ENCODE assay signal across 14 cellular contexts in genomic region chr11:70323811-70324210, GRCh38. TPM values are rescaled to one million over a fixed set of nuclear protein-coding genes. Genes with fewer than 3 reads are reported as not detected.
DNase-seq lines count a peak whose midpoint lies in the region; ATAC-seq lines count a peak whose summit lies in the region.
"Had no signal": no experiment of that assay in that cellular context is flagged by ENCODE, and none has a peak within 500 bp of the region (broad histone marks: within the 10 kb centered on the region; RNA-seq: fewer than 3 reads in every experiment).

No MANE protein-coding gene starts in this region.

- CTCF ChIA-PET in activated CD8-positive, alpha-beta memory T cell treated with anti-CD3 and anti-CD28 coated beads, Interleukin-2, amount 10 ng/mL, durations not matched to agents 7 days and 5 days (lab: Charles Lee): no interaction called here

- no peaks in the 10 kb centered on the region for H3K9me3 Mint-ChIP-seq in activated CD8-positive, alpha-beta memory T cell treated with anti-CD3 and anti-CD28 coated beads, Interleukin-2, amount 10 ng/mL, durations not matched to agents 7 days and 5 days (ENCODE audit: low read depth)
- H3K9me3 Mint-ChIP-seq in stimulated activated effector memory CD8-positive, alpha-beta T cell treated with anti-CD3 and anti-CD28 coated beads, Interleukin-12 subunit alpha, Interleukin-12 subunit beta, amount 100 ng/mL, for 72 hours: no peaks in the 10 kb centered on the region
- H3K9me3 Mint-ChIP-seq: activated naive CD8-positive, alpha-beta T cell treated with anti-CD3 and anti-CD28 coated beads for 36 hours had no signal

- peak; percentile 37 for DNase-seq in activated CD8-positive, alpha-beta memory T cell treated with anti-CD3 and anti-CD28 coated beads, Interleukin-2, amount 50 U/mL, for 48 hours
- DNase-seq in activated CD8-positive, alpha-beta memory T cell treated with anti-CD3 and anti-CD28 coated beads, Interleukin-2, amount 10 ng/mL, durations not matched to agents 7 days and 5 days: no peak
- DNase-seq in amniotic epithelial cell (ENCODE audit: low read depth): peak; percentile 44
- DNase-seq in iris pigment epithelial cell (ENCODE audit: low read depth): peak; percentile 44
- no peak for DNase-seq in stimulated activated effector memory CD8-positive, alpha-beta T cell treated with anti-CD3 and anti-CD28 coated beads, Interleukin-12 subunit alpha, Interleukin-12 subunit beta, amount 100 ng/mL, for 72 hours (ENCODE audit: low spot score in 2 of 2)
- DNase-seq in T-helper 1 cell: no peak
- DNase-seq in AML-193 (lab: John Stamatoyannopoulos, UW): no peak
- DNase-seq: activated naive CD8-positive, alpha-beta T cell treated with anti-CD3 and anti-CD28 coated beads for 36 hours; mesendoderm; NCI-H2029; transverse colon had no signal

- H3K27ac Mint-ChIP-seq in activated CD8-positive, alpha-beta memory T cell treated with anti-CD3 and anti-CD28 coated beads, Interleukin-2, amount 10 ng/mL, durations not matched to agents 7 days and 5 days: no peak overlapping the region
- H3K27ac Mint-ChIP-seq in stimulated activated effector memory CD8-positive, alpha-beta T cell treated with anti-CD3 and anti-CD28 coated beads, Interleukin-12 subunit alpha, Interleukin-12 subunit beta, amount 100 ng/mL, for 72 hours: peak overlapping the region; percentile 75
- H3K27ac Mint-ChIP-seq: activated naive CD8-positive, alpha-beta T cell treated with anti-CD3 and anti-CD28 coated beads for 36 hours had no signal

- no peak for ATAC-seq in activated CD8-positive, alpha-beta memory T cell treated with anti-CD3 and anti-CD28 coated beads, Interleukin-2, amount 10 ng/mL, durations not matched to agents 7 days and 5 days
- ATAC-seq in stimulated activated effector memory CD8-positive, alpha-beta T cell treated with anti-CD3 and anti-CD28 coated beads, Interleukin-12 subunit alpha, Interleukin-12 subunit beta, amount 100 ng/mL, for 72 hours: no peak
- no peak for ATAC-seq in GM19023 (IDR thresholded peaks at IDR 0.05; ENCODE audit: unreplicated experiment)
- ATAC-seq: foreskin keratinocyte, Panc1 had no signal

- H3K36me3 Mint-ChIP-seq in activated CD8-positive, alpha-beta memory T cell treated with anti-CD3 and anti-CD28 coated beads, Interleukin-2, amount 10 ng/mL, durations not matched to agents 7 days and 5 days: peaks cover 28% of the 10 kb centered on the region
- peaks cover 57% of the 10 kb centered on the region for H3K36me3 Mint-ChIP-seq in stimulated activated effector memory CD8-positive, alpha-beta T cell treated with anti-CD3 and anti-CD28 coated beads, Interleukin-12 subunit alpha, Interleukin-12 subunit beta, amount 100 ng/mL, for 72 hours

- H3K4me3 Mint-ChIP-seq in activated CD8-positive, alpha-beta memory T cell treated with anti-CD3 and anti-CD28 coated beads, Interleukin-2, amount 10 ng/mL, durations not matched to agents 7 days and 5 days: no peak overlapping the region
- no peak overlapping the region for H3K4me3 Mint-ChIP-seq in stimulated activated effector memory CD8-positive, alpha-beta T cell treated with anti-CD3 and anti-CD28 coated beads, Interleukin-12 subunit alpha, Interleukin-12 subunit beta, amount 100 ng/mL, for 72 hours
- H3K4me3 Mint-ChIP-seq: activated naive CD8-positive, alpha-beta T cell treated with anti-CD3 and anti-CD28 coated beads for 36 hours had no signal

- peaks cover 22% of the 10 kb centered on the region for H3K4me1 Mint-ChIP-seq in activated CD8-positive, alpha-beta memory T cell treated with anti-CD3 and anti-CD28 coated beads, Interleukin-2, amount 10 ng/mL, durations not matched to agents 7 days and 5 days
- H3K4me1 Mint-ChIP-seq in stimulated activated effector memory CD8-positive, alpha-beta T cell treated with anti-CD3 and anti-CD28 coated beads, Interleukin-12 subunit alpha, Interleukin-12 subunit beta, amount 100 ng/mL, for 72 hours: peaks cover 18% of the 10 kb centered on the region
- H3K4me1 Mint-ChIP-seq: activated naive CD8-positive, alpha-beta T cell treated with anti-CD3 and anti-CD28 coated beads for 36 hours had no signal

- H3K27me3 Mint-ChIP-seq in activated CD8-positive, alpha-beta memory T cell treated with anti-CD3 and anti-CD28 coated beads, Interleukin-2, amount 10 ng/mL, durations not matched to agents 7 days and 5 days: no peaks in the 10 kb centered on the region
- H3K27me3 Mint-ChIP-seq: activated naive CD8-positive, alpha-beta T cell treated with anti-CD3 and anti-CD28 coated beads for 36 hours had no signal

RNA-seq across cellular contexts. Expression of gene PPFIA1, which starts 53.3 kb away (rescaled TPM):
- 10 to 100 TPM; 35.7 to 38.7 TPM for total RNA-seq in activated CD8-positive, alpha-beta memory T cell treated with anti-CD3 and anti-CD28 coated beads, Interleukin-2, amount 10 ng/mL, durations not matched to agents 7 days and 5 days

Comparison
In these comparisons a context has a peak if more than half of its experiments do, and no peak if none do; other contexts are left out.
1. DNase-seq: peak in activated CD8-positive, alpha-beta memory T cell treated with anti-CD3 and anti-CD28 coated beads, Interleukin-2, amount 50 U/mL, for 48 hours (single experiment), amniotic epithelial cell (single experiment) and iris pigment epithelial cell (single experiment); none in activated CD8-positive, alpha-beta memory T cell treated with anti-CD3 and anti-CD28 coated beads, Interleukin-2, amount 10 ng/mL, durations not matched to agents 7 days and 5 days (single experiment), stimulated activated effector memory CD8-positive, alpha-beta T cell treated with anti-CD3 and anti-CD28 coated beads, Interleukin-12 subunit alpha, Interleukin-12 subunit beta, amount 100 ng/mL, for 72 hours (0 of 2), T-helper 1 cell (0 of 5) and AML-193 (0 of 2).